In the genomic region with DNA sequence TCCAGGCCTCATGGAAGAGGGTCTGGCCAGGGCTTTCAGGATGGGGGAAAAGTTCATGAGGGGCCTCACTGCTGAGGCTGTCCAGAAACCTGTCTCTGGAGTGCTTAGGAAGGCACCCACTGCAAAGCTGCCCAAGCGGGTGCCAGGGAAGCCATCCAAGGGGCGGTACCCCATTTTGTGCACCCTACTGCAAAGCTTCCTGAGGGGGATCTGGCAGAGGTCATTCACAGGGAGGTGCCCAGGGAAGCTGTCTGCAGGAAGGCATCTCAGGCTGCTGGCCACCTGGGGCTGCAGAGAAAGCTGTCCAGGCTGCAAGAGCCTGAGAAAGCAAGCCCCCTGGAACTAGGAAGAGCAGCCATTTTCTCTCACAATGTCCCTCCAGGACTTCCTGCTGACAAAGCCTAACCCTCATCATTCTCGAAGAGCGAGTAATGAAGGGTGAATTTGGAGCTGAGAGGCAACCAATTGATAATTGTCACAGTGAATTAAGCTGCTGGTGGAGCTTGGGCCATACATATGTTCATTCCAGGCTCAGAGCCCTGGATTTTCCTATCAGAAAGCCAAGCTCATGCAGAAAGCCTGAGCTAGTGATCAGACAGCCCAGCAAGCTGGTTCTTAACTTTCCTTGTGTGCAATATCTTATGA, we compare ENCODE assay signal across 22 cellular contexts.
DNase-seq lines count a peak whose midpoint lies in the region; ATAC-seq and TF ChIP-seq lines count a peak whose summit lies in the region.
"Had no signal": no experiment of that assay in that cellular context is flagged by ENCODE, and none has a peak within 500 bp of the region (broad histone marks: within the 10 kb centered on the region; RNA-seq: fewer than 3 reads in every experiment).

No MANE protein-coding gene starts in this region.

- TF ChIP-seq CTCF in HCT116 (IDR thresholded peaks at IDR 0.05 in 2 of 3, conservative IDR thresholded peaks at IDR 0.05 in 1 of 3; ENCODE audit: borderline replicate concordance in 1 of 3, insufficient read depth in 1 of 3, low read depth in 2 of 3, low read length in 2 of 3) (no peak), esophagus muscularis mucosa (IDR thresholded peaks at IDR 0.05) (no peak), smooth muscle cell (IDR thresholded peaks at IDR 0.05; ENCODE audit: borderline replicate concordance, insufficient read depth, poor library complexity, severe bottlenecking) (no peak)

- no peaks in the 10 kb centered on the region for H3K36me3 ChIP-seq in HCT116 (ENCODE audit: control insufficient read depth in 1 of 2, insufficient read depth in 2 of 2, low read length in 2 of 2)
- H3K36me3 ChIP-seq in esophagus muscularis mucosa = no peaks in the 10 kb centered on the region
- H3K36me3 ChIP-seq in smooth muscle cell (ENCODE audit: low read depth) = no peaks in the 10 kb centered on the region
- H3K36me3 ChIP-seq: uterus had no signal

- peaks cover 24% of the 10 kb centered on the region for H3K4me1 Mint-ChIP-seq in T-helper 17 cell
- H3K4me1 Mint-ChIP-seq in activated T-cell treated with anti-CD3 and anti-CD28 coated beads, Interleukin-2, amount 50 U/mL, for 72 hours (ENCODE audit: low read depth) = peaks cover 49% of the 10 kb centered on the region

- TF ChIP-seq POLR2A in HCT116 (IDR thresholded peaks at IDR 0.05; ENCODE audit: borderline replicate concordance, extremely low read depth, insufficient read depth, insufficient read length) (no peak), esophagus muscularis mucosa (IDR thresholded peaks at IDR 0.05; ENCODE audit: low read depth) (no peak)

- BruUV-seq in HCT116 (replicated peaks; lab: Mats Ljungman, UMichigan) = no TSS peak

- POLR2A ChIA-PET in HCT116 (lab: Charles Lee) = no interaction called here

- no peak for DNase-seq in HCT116 (ENCODE audit: low read depth, low spot score)
- no peak for DNase-seq in T-helper 17 cell
- DNase-seq in esophagus muscularis mucosa (ENCODE audit: extremely low spot score) = peak; percentile 66
- no peak for DNase-seq in smooth muscle cell (lab: John Stamatoyannopoulos, UW; ENCODE audit: unreplicated experiment)
- DNase-seq in NCI-H187 treated with DMSO at 0.1 percent for 48 hours (lab: John Stamatoyannopoulos, UW) = no peak
- DNase-seq in UCSD-AML1 (lab: John Stamatoyannopoulos, UW; ENCODE audit: unreplicated experiment) = no peak
- DNase-seq in activated T-cell treated with anti-CD3 and anti-CD28 coated beads, Interleukin-2, amount 50 U/mL, for 72 hours = no peak
- DNase-seq in iPS-NIHi11 (ENCODE audit: low spot score) = no peak
- DNase-seq: activated CD4-positive, alpha-beta T cell treated with anti-CD3 and anti-CD28 coated beads, Interleukin-2, amount 10 ng/mL, durations not matched to agents 24 days and 14 days; activated CD8-positive, alpha-beta memory T cell treated with anti-CD3 and anti-CD28 coated beads, Interleukin-2, amount 50 U/mL, for 4 hours; AML-193; aorta; GF-D8; naive B cell; NCI-H1436 treated with DMSO at 0.1 percent for 48 hours; NCI-H774; SK-N-SH; stimulated activated CD4-positive, alpha-beta T cell treated with anti-CD3 and anti-CD28 coated beads, Interleukin-1b, Interleukin-23, amount 100 ng/mL, for 48 hours; uterus had no signal

- H3K4me2 ChIP-seq in HCT116 (ENCODE audit: low read length) (peak overlapping the region; percentile 62), smooth muscle cell (peak overlapping the region; percentile 61)

- no peaks in the 10 kb centered on the region for H3K79me2 ChIP-seq in HCT116 (ENCODE audit: insufficient read depth, low read length)
- H3K79me2 ChIP-seq in smooth muscle cell (ENCODE audit: low read depth) = no peaks in the 10 kb centered on the region
- H3K79me2 ChIP-seq: parathyroid adenoma had no signal

- peak overlapping the region; percentile 69; the same call in 1 of the 2 replicates for H3K27ac ChIP-seq in HCT116 (ENCODE audit: low read depth, low read length)
- no peak overlapping the region for H3K27ac ChIP-seq in esophagus muscularis mucosa (replicated peaks in 1 of 4)
- H3K27ac ChIP-seq in smooth muscle cell (ENCODE audit: low read depth) = peak overlapping the region; percentile 93
- H3K27ac ChIP-seq: coronary artery, parathyroid adenoma had no signal

- peak overlapping the region; percentile 51 for H3K27ac Mint-ChIP-seq in T-helper 17 cell
- H3K27ac Mint-ChIP-seq in activated T-cell treated with anti-CD3 and anti-CD28 coated beads, Interleukin-2, amount 50 U/mL, for 72 hours = no peak overlapping the region
- H3K27ac Mint-ChIP-seq: naive B cell had no signal

- no peaks in the 10 kb centered on the region for H3K9me2 ChIP-seq in HCT116 (ENCODE audit: insufficient read depth)
- H3K9me2 ChIP-seq: SK-N-SH had no signal

- no peaks in the 10 kb centered on the region for H4K20me1 ChIP-seq in HCT116 (ENCODE audit: insufficient read depth)
- no peaks in the 10 kb centered on the region for H4K20me1 ChIP-seq in smooth muscle cell (ENCODE audit: low read depth)

- H3K27me3 Mint-ChIP-seq in T-helper 17 cell = no peaks in the 10 kb centered on the region
- peaks cover 4% of the 10 kb centered on the region for H3K27me3 Mint-ChIP-seq in activated T-cell treated with anti-CD3 and anti-CD28 coated beads, Interleukin-2, amount 50 U/mL, for 72 hours (ENCODE audit: low read depth)

- intact Hi-C loops in HCT116 (cut with micrococcal nuclease) = no loop called here
- intact Hi-C loops in esophagus muscularis mucosa (cut with DNase I) = no loop called here

- H3K9me3 ChIP-seq in HCT116 (ENCODE audit: control insufficient read depth in 1 of 2, insufficient read depth in 1 of 2, low read depth in 1 of 2, low read length in 2 of 2) = peaks cover 0 to 11% of the 10 kb centered on the region in 2 experiments; a peak in 1 of 4 replicates
- no peaks in the 10 kb centered on the region for H3K9me3 ChIP-seq in T-helper 17 cell (ENCODE audit: control insufficient read depth, low read length, poor library complexity, severe bottlenecking)
- no peaks in the 10 kb centered on the region for H3K9me3 ChIP-seq in esophagus muscularis mucosa
- no peaks in the 10 kb centered on the region for H3K9me3 ChIP-seq in smooth muscle cell (replicated peaks; ENCODE audit: low read depth)
- H3K9me3 ChIP-seq: SK-N-SH, uterus had no signal

- no peak for TF ChIP-seq RAD21 in HCT116 (IDR thresholded peaks at IDR 0.05; ENCODE audit: low read depth)

- H3K27me3 ChIP-seq in HCT116 (ENCODE audit: insufficient read depth, low read length) (no peaks in the 10 kb centered on the region), esophagus muscularis mucosa (peaks cover 0 to 4% (median 0%) of the 10 kb centered on the region in 4 donors), smooth muscle cell (ENCODE audit: low read depth) (no peaks in the 10 kb centered on the region)
- H3K27me3 ChIP-seq: uterus had no signal

- 0 out of 2 replicates have a peak overlapping the region, but pooled peaks have one; percentile 7 for H3K9ac ChIP-seq in HCT116 (ENCODE audit: low read length)
- peak overlapping the region; percentile 18 for H3K9ac ChIP-seq in smooth muscle cell (ENCODE audit: low read depth)
- H3K9ac ChIP-seq: parathyroid adenoma had no signal

- no peak overlapping the region for H3K4me3 Mint-ChIP-seq in T-helper 17 cell
- H3K4me3 Mint-ChIP-seq in activated T-cell treated with anti-CD3 and anti-CD28 coated beads, Interleukin-2, amount 50 U/mL, for 72 hours = no peak overlapping the region
- H3K4me3 Mint-ChIP-seq: activated CD4-positive, alpha-beta T cell treated with anti-CD3 and anti-CD28 coated beads, Interleukin-2, amount 10 ng/mL, durations not matched to agents 24 days and 14 days; naive B cell had no signal

- CTCF ChIA-PET in HCT116 (lab: Charles Lee) = interaction anchor here (0.9 to 1.2 kb wide), 2 partner anchors 81 to 144 kb away, joined by 3 read pairs; no protein-coding TSS in a partner anchor

- RAD21 ChIA-PET in HCT116 (lab: Charles Lee; ENCODE audit: low non-redundant PET in 1 of 2, low total read pairs in 2 of 2, uncharacterized antibody in 2 of 2, unreplicated experiment in 2 of 2) = no interaction called here

- peaks cover 8% of the 10 kb centered on the region for H3F3A ChIP-seq in smooth muscle cell (ENCODE audit: low read depth)

- peaks cover 33 to 50% of the 10 kb centered on the region in 2 experiments for H3K4me1 ChIP-seq in HCT116 (ENCODE audit: control insufficient read depth in 1 of 2, insufficient read depth in 2 of 2, low read length in 2 of 2)
- H3K4me1 ChIP-seq in esophagus muscularis mucosa = peaks cover 6 to 15% (median 10%) of the 10 kb centered on the region in 4 donors
- no peaks in the 10 kb centered on the region for H3K4me1 ChIP-seq in smooth muscle cell (ENCODE audit: low read depth)
- H3K4me1 ChIP-seq: parathyroid adenoma, uterus had no signal

- H3K4me3 ChIP-seq in HCT116 (replicated peaks in 1 of 2; ENCODE audit: low read depth in 1 of 2, low read length in 2 of 2) (no peak overlapping the region; a peak in 1 of 4 replicates), esophagus muscularis mucosa (no peak overlapping the region), smooth muscle cell (no peak overlapping the region)
- H3K4me3 ChIP-seq: coronary artery, lung, uterus had no signal

- H3K9me3 Mint-ChIP-seq in activated T-cell treated with anti-CD3 and anti-CD28 coated beads, Interleukin-2, amount 50 U/mL, for 72 hours = peaks cover 5 to 7% of the 10 kb centered on the region in 2 donors

- H2AFZ ChIP-seq in HCT116 (ENCODE audit: low read depth, low read length, poor library complexity, severe bottlenecking) (peak overlapping the region; percentile 72), smooth muscle cell (ENCODE audit: low read depth) (no peak overlapping the region)
- H2AFZ ChIP-seq: parathyroid adenoma had no signal

- H3K36me3 Mint-ChIP-seq in T-helper 17 cell (ENCODE audit: low read depth) = peaks cover 2% of the 10 kb centered on the region
- peaks cover 3 to 4% of the 10 kb centered on the region in 2 donors for H3K36me3 Mint-ChIP-seq in activated T-cell treated with anti-CD3 and anti-CD28 coated beads, Interleukin-2, amount 50 U/mL, for 72 hours (ENCODE audit: insufficient read depth in 2 of 2)

- ATAC-seq in HCT116 = no peak
- no peak for ATAC-seq in T-helper 17 cell
- no peak for ATAC-seq in activated T-cell treated with anti-CD3 and anti-CD28 coated beads, Interleukin-2, amount 50 U/mL, for 72 hours (replicated peaks in 1 of 2)

- no peak for TF ChIP-seq EP300 in esophagus muscularis mucosa (IDR thresholded peaks at IDR 0.05)

- WGBS in esophagus muscularis mucosa = 100% methylated on average over 4 of the region's 4 CpGs
- 93% methylated on average over 4 of the region's 4 CpGs for WGBS in smooth muscle cell (ENCODE audit: low lambda C conversion rate)

TF ChIP-seq in HCT116, 20 proteins besides CTCF, POLR2A, EP300 and RAD21 (continues in another document):
- TF ChIP-seq CBX3 (IDR thresholded peaks at IDR 0.05; ENCODE audit: low read depth) (no peak), SIN3A (IDR thresholded peaks at IDR 0.05; ENCODE audit: low read depth) (no peak), FOSL1 (IDR thresholded peaks at IDR 0.05; ENCODE audit: low read depth) (no peak), YY1 (IDR thresholded peaks at IDR 0.05; ENCODE audit: extremely low read depth, insufficient replicate concordance, low read depth, low read length) (no peak), SP1 (IDR thresholded peaks at IDR 0.05; ENCODE audit: low read depth) (no peak), POLR2AphosphoS5 (IDR thresholded peaks at IDR 0.05; ENCODE audit: low read depth, low read length) (no peak), ZFX (IDR thresholded peaks at IDR 0.05) (no peak)

Comparison
In these comparisons a context has a peak if more than half of its experiments do, and no peak if none do; other contexts are left out.
1. H3K27ac ChIP-seq: peak in HCT116 (single experiment) and smooth muscle cell (single experiment); none in esophagus muscularis mucosa (0 of 4).